In genomic region chr15:80480909-80481308, GRCh38 we compare ENCODE assay signal across 9 cellular contexts.
DNase-seq lines count a peak whose midpoint lies in the region; ATAC-seq and TF ChIP-seq lines count a peak whose summit lies in the region.
"Had no signal": no experiment of that assay in that cellular context is flagged by ENCODE, and none has a peak within 500 bp of the region (broad histone marks: within the 10 kb centered on the region; RNA-seq: fewer than 3 reads in every experiment).

No MANE protein-coding gene starts in this region.

- peak overlapping the region; percentile 54 for H3K9ac ChIP-seq in SK-N-SH

- no peaks in the 10 kb centered on the region for H3K9me3 ChIP-seq in SK-N-SH
- H3K9me3 ChIP-seq in naive thymus-derived CD4-positive, alpha-beta T cell (ENCODE audit: control insufficient read depth in 2 of 3, low read length in 3 of 3), result no peaks in the 10 kb centered on the region

- no peaks in the 10 kb centered on the region for H3K9me2 ChIP-seq in SK-N-SH

- H3K36me3 ChIP-seq in SK-N-SH (replicated peaks in 1 of 2; ENCODE audit: control insufficient read depth in 1 of 2, insufficient read depth in 2 of 2, low read length in 1 of 2), result peaks cover 5 to 10% of the 10 kb centered on the region in 2 experiments
- H3K36me3 ChIP-seq in naive thymus-derived CD4-positive, alpha-beta T cell (ENCODE audit: control insufficient read depth in 2 of 3, insufficient read depth in 3 of 3, low read length in 3 of 3), result no peaks in the 10 kb centered on the region

- no peak overlapping the region for H2AFZ ChIP-seq in SK-N-SH (ENCODE audit: low read depth)

- TF ChIP-seq CTCF in AG09309 (IDR thresholded peaks at IDR 0.05; ENCODE audit: control insufficient read depth, insufficient read depth, low read depth, low read length, missing control alignments) (no peak), SK-N-SH (IDR thresholded peaks at IDR 0.05) (no peak)

- H3K36me3 Mint-ChIP-seq in activated T-helper 2 cell treated with anti-CD3 and anti-CD28 coated beads, Interferon-gamma antibody, Interleukin-2, Interleukin-4, amounts not matched to agents 10 μg/mL and 5 μg/mL and 100 μg/mL, durations not matched to agents 14 hours and 24 hours and 36 hours (ENCODE audit: low read depth), result no peaks in the 10 kb centered on the region
- H3K36me3 Mint-ChIP-seq in naive thymus-derived CD4-positive, alpha-beta T cell, result peaks cover 0 to 3% (median 0%) of the 10 kb centered on the region in 5 donors

- no peaks in the 10 kb centered on the region for H3K4me1 Mint-ChIP-seq in activated T-helper 2 cell treated with anti-CD3 and anti-CD28 coated beads, Interferon-gamma antibody, Interleukin-2, Interleukin-4, amounts not matched to agents 10 μg/mL and 5 μg/mL and 100 μg/mL, durations not matched to agents 14 hours and 24 hours and 36 hours (ENCODE audit: low read depth)
- H3K4me1 Mint-ChIP-seq in naive thymus-derived CD4-positive, alpha-beta T cell, result no peaks in the 10 kb centered on the region

- peak in 1 of 2 experiments; percentile 96; a peak in 2 of 4 replicates for TF ChIP-seq EP300 in SK-N-SH (IDR thresholded peaks at IDR 0.05; ENCODE audit: borderline replicate concordance in 1 of 2, low read depth in 1 of 2, low read length in 1 of 2)

- H3K4me3 ChIP-seq in AG09309 (ENCODE audit: control insufficient read depth, low read depth, low read length), result no peak overlapping the region
- H3K4me3 ChIP-seq in SK-N-SH (ENCODE audit: low read depth in 2 of 2, low read length in 1 of 2), result peak overlapping the region in 1 of 2 experiments; percentile 32; a peak in 1 of 4 replicates
- no peak overlapping the region for H3K4me3 ChIP-seq in naive thymus-derived CD4-positive, alpha-beta T cell (ENCODE audit: low read length)

- peak overlapping the region; percentile 11 to 82; a peak in 3 of 4 replicates for H3K27ac ChIP-seq in SK-N-SH (ENCODE audit: low read depth in 2 of 2, low read length in 1 of 2)
- no peak overlapping the region for H3K27ac ChIP-seq in naive thymus-derived CD4-positive, alpha-beta T cell (ENCODE audit: low read depth, low read length)

- POLR2A ChIA-PET in SK-N-SH (lab: Yijun Ruan, JAX), result no interaction called here
- POLR2A ChIA-PET in naive thymus-derived CD4-positive, alpha-beta T cell (lab: Charles Lee), result no interaction called here

- CTCF ChIA-PET in SK-N-SH (lab: Yijun Ruan, JAX), result interaction anchor here (0.8 to 2.4 kb wide), 5 partner anchors 23 to 489 kb away, joined by 3 to 7 read pairs (median 3); no protein-coding TSS in a partner anchor
- CTCF ChIA-PET in naive thymus-derived CD4-positive, alpha-beta T cell (lab: Charles Lee), result interaction anchor here (0.6 to 0.8 kb wide), 2 partner anchors 14 to 26 kb away, joined by 3 read pairs; no protein-coding TSS in a partner anchor

- H3K9me3 Mint-ChIP-seq in activated T-helper 2 cell treated with anti-CD3 and anti-CD28 coated beads, Interferon-gamma antibody, Interleukin-2, Interleukin-4, amounts not matched to agents 10 μg/mL and 5 μg/mL and 100 μg/mL, durations not matched to agents 14 hours and 24 hours and 36 hours, result peaks cover 2% of the 10 kb centered on the region
- H3K9me3 Mint-ChIP-seq in naive thymus-derived CD4-positive, alpha-beta T cell, result peaks cover 0 to 16% (median 4%) of the 10 kb centered on the region in 11 donors
- H3K9me3 Mint-ChIP-seq: activated naive CD4-positive, alpha-beta T cell treated with anti-CD3 and anti-CD28 coated beads for 36 hours had no signal

- 31% methylated on average over 4 of the region's 4 CpGs for WGBS in SK-N-SH (ENCODE audit: low lambda C conversion rate)

- DNase-seq in AG09309 (ENCODE audit: low read depth) (peak; percentile 89), SK-N-SH (no peak), fibroblast of peridontal ligament (ENCODE audit: extremely low read depth) (peak; percentile 98), occipital lobe (lab: John Stamatoyannopoulos, UW) (peak; percentile 24), midbrain (lab: John Stamatoyannopoulos, UW) (no peak), NCI-H510A (lab: John Stamatoyannopoulos, UW) (no peak)
- DNase-seq in activated T-helper 2 cell treated with anti-CD3 and anti-CD28 coated beads, Interferon-gamma antibody, Interleukin-2, Interleukin-4, amounts not matched to agents 10 μg/mL and 5 μg/mL and 100 μg/mL, durations not matched to agents 14 hours and 24 hours and 36 hours (ENCODE audit: low spot score), result no peak
- DNase-seq in naive thymus-derived CD4-positive, alpha-beta T cell, result no peak
- DNase-seq: activated naive CD4-positive, alpha-beta T cell treated with anti-CD3 and anti-CD28 coated beads for 36 hours had no signal

- H4K20me1 ChIP-seq in SK-N-SH (ENCODE audit: insufficient read depth), result no peaks in the 10 kb centered on the region

- peak overlapping the region; percentile 68 for H3K4me2 ChIP-seq in SK-N-SH

- peaks cover 5% of the 10 kb centered on the region for H3K27me3 Mint-ChIP-seq in activated T-helper 2 cell treated with anti-CD3 and anti-CD28 coated beads, Interferon-gamma antibody, Interleukin-2, Interleukin-4, amounts not matched to agents 10 μg/mL and 5 μg/mL and 100 μg/mL, durations not matched to agents 14 hours and 24 hours and 36 hours (ENCODE audit: low read depth)
- H3K27me3 Mint-ChIP-seq in naive thymus-derived CD4-positive, alpha-beta T cell, result peaks cover 0 to 12% (median 5%) of the 10 kb centered on the region in 5 donors

- H3F3A ChIP-seq in SK-N-SH (replicated peaks; ENCODE audit: insufficient read depth), result peaks cover 27% of the 10 kb centered on the region

- peaks cover 0 to 32% of the 10 kb centered on the region in 2 experiments for H3K4me1 ChIP-seq in SK-N-SH (ENCODE audit: control insufficient read depth in 1 of 2, insufficient read depth in 2 of 2, low read depth in 1 of 2, low read length in 1 of 2)
- H3K4me1 ChIP-seq in naive thymus-derived CD4-positive, alpha-beta T cell (ENCODE audit: control insufficient read depth in 2 of 2, insufficient read depth in 2 of 2, low read length in 2 of 2), result no peaks in the 10 kb centered on the region

- no peak for TF ChIP-seq RAD21 in SK-N-SH (IDR thresholded peaks at IDR 0.05; ENCODE audit: low read length)

- intact Hi-C loops in activated T-helper 2 cell treated with anti-CD3 and anti-CD28 coated beads, Interferon-gamma antibody, Interleukin-2, Interleukin-4, amounts not matched to agents 10 μg/mL and 5 μg/mL and 100 μg/mL, durations not matched to agents 14 hours and 24 hours and 36 hours (cut with micrococcal nuclease), result no loop called here
- intact Hi-C loops in naive thymus-derived CD4-positive, alpha-beta T cell (cut with micrococcal nuclease), result no loop called here

- no peak overlapping the region for H3K4me3 Mint-ChIP-seq in activated T-helper 2 cell treated with anti-CD3 and anti-CD28 coated beads, Interferon-gamma antibody, Interleukin-2, Interleukin-4, amounts not matched to agents 10 μg/mL and 5 μg/mL and 100 μg/mL, durations not matched to agents 14 hours and 24 hours and 36 hours (ENCODE audit: low read depth)
- no peak overlapping the region for H3K4me3 Mint-ChIP-seq in naive thymus-derived CD4-positive, alpha-beta T cell
- H3K4me3 Mint-ChIP-seq: activated naive CD4-positive, alpha-beta T cell treated with anti-CD3 and anti-CD28 coated beads for 36 hours had no signal

- H3K27me3 ChIP-seq in SK-N-SH (ENCODE audit: insufficient read depth), result no peaks in the 10 kb centered on the region
- H3K27me3 ChIP-seq in naive thymus-derived CD4-positive, alpha-beta T cell (ENCODE audit: control insufficient read depth in 2 of 2, insufficient read depth in 2 of 2, low read length in 2 of 2), result no peaks in the 10 kb centered on the region

- no peak for ATAC-seq in naive thymus-derived CD4-positive, alpha-beta T cell

- H3K27ac Mint-ChIP-seq in activated T-helper 2 cell treated with anti-CD3 and anti-CD28 coated beads, Interferon-gamma antibody, Interleukin-2, Interleukin-4, amounts not matched to agents 10 μg/mL and 5 μg/mL and 100 μg/mL, durations not matched to agents 14 hours and 24 hours and 36 hours, result no peak overlapping the region
- H3K27ac Mint-ChIP-seq in naive thymus-derived CD4-positive, alpha-beta T cell, result no peak overlapping the region
- H3K27ac Mint-ChIP-seq: activated naive CD4-positive, alpha-beta T cell treated with anti-CD3 and anti-CD28 coated beads for 36 hours had no signal

- no peaks in the 10 kb centered on the region for H3K79me2 ChIP-seq in SK-N-SH (ENCODE audit: insufficient read depth)

TF ChIP-seq in SK-N-SH, 30 proteins besides CTCF, POLR2A, EP300 and RAD21 (continues in another document):
- TF ChIP-seq USF2 (IDR thresholded peaks at IDR 0.05; ENCODE audit: borderline replicate concordance, low read depth, low read length) (no peak), RCOR1 (IDR thresholded peaks at IDR 0.05; ENCODE audit: low read length) (no peak), FOSL2 (IDR thresholded peaks at IDR 0.05; ENCODE audit: borderline replicate concordance, low read depth) (peak; percentile 94), CHD2 (IDR thresholded peaks at IDR 0.05; ENCODE audit: low read length, partially characterized antibody) (no peak), SIN3A (IDR thresholded peaks at IDR 0.05; ENCODE audit: borderline replicate concordance, low read depth, low read length) (0 out of 2 replicates have a peak, but pooled peaks have one; percentile 36), NRF1 (IDR thresholded peaks at IDR 0.05; ENCODE audit: low read depth, low read length) (no peak), TEAD4 (IDR thresholded peaks at IDR 0.05; ENCODE audit: borderline replicate concordance, insufficient read depth) (peak; percentile 90), TAF1 (IDR thresholded peaks at IDR 0.05; ENCODE audit: borderline replicate concordance, low read depth, low read length) (no peak), RFX5 (IDR thresholded peaks at IDR 0.05; ENCODE audit: low read length) (no peak), EZH2phosphoT487 (IDR thresholded peaks at IDR 0.05; ENCODE audit: borderline replicate concordance, low read depth) (no peak), YY1 (IDR thresholded peaks at IDR 0.05; ENCODE audit: low read depth) (peak; percentile 85), JUND (IDR thresholded peaks at IDR 0.05) (peak; percentile 93), RXRA (IDR thresholded peaks at IDR 0.05; ENCODE audit: borderline replicate concordance, low read depth) (peak; percentile 71; the same call in 1 of the 2 replicates), ELF1 (IDR thresholded peaks at IDR 0.05) (no peak), GATA2 (CRISPR knock-in tag; IDR thresholded peaks at IDR 0.05) (no peak)

Comparison
In these comparisons a context has a peak if more than half of its experiments do, and no peak if none do; other contexts are left out.
1. DNase-seq: peak in AG09309 (single experiment), fibroblast of peridontal ligament (single experiment) and occipital lobe (single experiment); none in SK-N-SH (single experiment), midbrain (single experiment), activated T-helper 2 cell treated with anti-CD3 and anti-CD28 coated beads, Interferon-gamma antibody, Interleukin-2, Interleukin-4, amounts not matched to agents 10 μg/mL and 5 μg/mL and 100 μg/mL, durations not matched to agents 14 hours and 24 hours and 36 hours (single experiment), naive thymus-derived CD4-positive, alpha-beta T cell (0 of 9) and NCI-H510A (single experiment).